Comparison of ENCODE assay signal across 8 cellular contexts in genomic region chr21:33976082-33976979, GRCh38.
A peak's percentile ranks its signal among the peaks of the same experiment; 100 is the strongest.
DNase-seq lines count a peak whose midpoint lies in the region; ATAC-seq, FAIRE-seq and TF ChIP-seq lines count a peak whose summit lies in the region.

No MANE protein-coding gene starts in this region.

- DNase-seq in NCI-H226, result peak; percentile 95
- DNase-seq in activated CD4-positive, alpha-beta memory T cell treated with anti-CD3 and anti-CD28 coated beads, Interleukin-2, amount 10 ng/mL, durations not matched to agents 7 days and 5 days, result peak; percentile 58
- DNase-seq in epithelial cell of esophagus (ENCODE audit: low read depth), result peak; percentile 98
- DNase-seq in frontal cortex (ENCODE audit: low spot score in 2 of 2), result no peak

- no peaks in the 10 kb centered on the region for H3K9me3 ChIP-seq in neuron (ENCODE audit: low read length)

- CTCF ChIA-PET in activated CD4-positive, alpha-beta memory T cell treated with anti-CD3 and anti-CD28 coated beads, Interleukin-2, amount 10 ng/mL, durations not matched to agents 7 days and 5 days (lab: Charles Lee), result interaction anchor here (0.6 to 4.2 kb wide), 4 partner anchors 28 to 571 kb away, joined by 3 to 27 read pairs (median 10); no protein-coding TSS in a partner anchor

- TF ChIP-seq CTCF in epithelial cell of esophagus (IDR thresholded peaks at IDR 0.05; ENCODE audit: insufficient read depth, low read depth, low read length, missing control alignments), result no peak

- no peaks in the 10 kb centered on the region for H3K27me3 Mint-ChIP-seq in activated CD4-positive, alpha-beta memory T cell treated with anti-CD3 and anti-CD28 coated beads, Interleukin-2, amount 10 ng/mL, durations not matched to agents 7 days and 5 days

- FAIRE-seq in frontal cortex (lab: Jason Lieb, UNC), result no peak

- H3K36me3 ChIP-seq in neuron (ENCODE audit: insufficient read depth, low read length), result no peaks in the 10 kb centered on the region

- peak overlapping the region; percentile 62 for H3K4me3 Mint-ChIP-seq in activated CD4-positive, alpha-beta memory T cell treated with anti-CD3 and anti-CD28 coated beads, Interleukin-2, amount 10 ng/mL, durations not matched to agents 7 days and 5 days

- H3K27ac Mint-ChIP-seq in activated CD4-positive, alpha-beta memory T cell treated with anti-CD3 and anti-CD28 coated beads, Interleukin-2, amount 10 ng/mL, durations not matched to agents 7 days and 5 days, result peak overlapping the region; percentile 94

- peak overlapping the region; percentile 4 for H3K4me3 ChIP-seq in epithelial cell of esophagus (ENCODE audit: low read length)
- no peak overlapping the region for H3K4me3 ChIP-seq in neuron (ENCODE audit: low read length)

- peaks cover 13% of the 10 kb centered on the region for H3K4me1 ChIP-seq in neuron (ENCODE audit: insufficient read depth, low read length)

- H3K4me1 Mint-ChIP-seq in activated CD4-positive, alpha-beta memory T cell treated with anti-CD3 and anti-CD28 coated beads, Interleukin-2, amount 10 ng/mL, durations not matched to agents 7 days and 5 days, result peaks cover 81% of the 10 kb centered on the region

- POLR2A ChIA-PET in activated CD4-positive, alpha-beta memory T cell treated with anti-CD3 and anti-CD28 coated beads, Interleukin-2, amount 10 ng/mL, durations not matched to agents 7 days and 5 days (lab: Charles Lee), result interaction anchor here (0.7 to 16.4 kb wide), 20 partner anchors 10 to 1070 kb away, joined by 3 to 270 read pairs (median 4); partner anchors contain the start of genes MRPS6 and SLC5A3

- H3K27me3 ChIP-seq in neuron (ENCODE audit: insufficient read depth, low read length), result no peaks in the 10 kb centered on the region

- ATAC-seq in GM18508 (IDR thresholded peaks at IDR 0.05; ENCODE audit: insufficient read depth, unreplicated experiment), result peak; percentile 27
- peak; percentile 40 for ATAC-seq in HG02623 (IDR thresholded peaks at IDR 0.05; ENCODE audit: unreplicated experiment)
- ATAC-seq in HG03565 (IDR thresholded peaks at IDR 0.05; ENCODE audit: unreplicated experiment), result no peak

- peaks cover 37% of the 10 kb centered on the region for H3K36me3 Mint-ChIP-seq in activated CD4-positive, alpha-beta memory T cell treated with anti-CD3 and anti-CD28 coated beads, Interleukin-2, amount 10 ng/mL, durations not matched to agents 7 days and 5 days (ENCODE audit: low read depth)

- H2AFZ ChIP-seq in neuron (ENCODE audit: low read depth, low read length), result peak overlapping the region; percentile 13

- no peaks in the 10 kb centered on the region for H3K9me3 Mint-ChIP-seq in activated CD4-positive, alpha-beta memory T cell treated with anti-CD3 and anti-CD28 coated beads, Interleukin-2, amount 10 ng/mL, durations not matched to agents 7 days and 5 days

Comparison
In these comparisons a context has a peak if more than half of its experiments do, and no peak if none do; other contexts are left out.
1. DNase-seq: peak in NCI-H226 (single experiment), activated CD4-positive, alpha-beta memory T cell treated with anti-CD3 and anti-CD28 coated beads, Interleukin-2, amount 10 ng/mL, durations not matched to agents 7 days and 5 days (single experiment) and epithelial cell of esophagus (single experiment); none in frontal cortex (0 of 2).